24 cellular contexts compared by ENCODE assay signal in genomic region chr2:240387325-240387668, GRCh38. TPM values are rescaled to one million over a fixed set of nuclear protein-coding genes. Genes with fewer than 3 reads are reported as not detected.
A peak's percentile ranks its signal among the peaks of the same experiment; 100 is the strongest.
DNase-seq lines count a peak whose midpoint lies in the region; ATAC-seq and TF ChIP-seq lines count a peak whose summit lies in the region.
"Had no signal": no experiment of that assay in that cellular context is flagged by ENCODE, and none has a peak within 500 bp of the region (broad histone marks: within the 10 kb centered on the region; RNA-seq: fewer than 3 reads in every experiment).

No MANE protein-coding gene starts in this region.

- ATAC-seq in HCT116 (no peak), GM21381 (IDR thresholded peaks at IDR 0.05; ENCODE audit: unreplicated experiment) (no peak), GM19452 (IDR thresholded peaks at IDR 0.05; ENCODE audit: unreplicated experiment) (no peak)
- ATAC-seq: natural killer cell had no signal

- H4K20me1 ChIP-seq in HCT116 (ENCODE audit: insufficient read depth) = no peaks in the 10 kb centered on the region
- H4K20me1 ChIP-seq: BLaER1 treated with 17β-estradiol and CSF1 and Interleukin-3, amounts not matched to agents 10 nM and 100 nM had no signal

- intact Hi-C loops in HCT116 (cut with micrococcal nuclease) = loop anchor here (1.0 kb wide), 1 partner anchor 48 kb away; the partner anchor contains the start of gene GPC1

- H2AFZ ChIP-seq in HCT116 (ENCODE audit: low read depth, low read length, poor library complexity, severe bottlenecking) = peak overlapping the region; percentile 65

- H3K27me3 Mint-ChIP-seq in glutamatergic neuron (ENCODE audit: unreplicated experiment) = peaks cover 1% of the 10 kb centered on the region

- H3K27me3 ChIP-seq in HCT116 (ENCODE audit: insufficient read depth, low read length) = no peaks in the 10 kb centered on the region
- no peaks in the 10 kb centered on the region for H3K27me3 ChIP-seq in skeletal muscle tissue (ENCODE audit: control insufficient read depth in 3 of 3, insufficient read depth in 3 of 3, low read length in 3 of 3)
- H3K27me3 ChIP-seq: BLaER1 treated with 17β-estradiol and CSF1 and Interleukin-3, amounts not matched to agents 10 nM and 100 nM; Peyer's patch; tibial nerve had no signal

- no peak for TF ChIP-seq RAD21 in HCT116 (IDR thresholded peaks at IDR 0.05; ENCODE audit: low read depth)

- H3K27ac ChIP-seq in HCT116 (ENCODE audit: low read depth, low read length) = no peak overlapping the region; the same call in 1 of the 2 replicates
- peak overlapping the region; percentile 25 for H3K27ac ChIP-seq in skeletal muscle tissue (ENCODE audit: low read depth, low read length)

- H3K36me3 ChIP-seq in HCT116 (ENCODE audit: control insufficient read depth in 1 of 2, insufficient read depth in 2 of 2, low read length in 2 of 2) (no peaks in the 10 kb centered on the region), skeletal muscle tissue (ENCODE audit: control insufficient read depth in 3 of 3, insufficient read depth in 3 of 3, low read length in 3 of 3) (no peaks in the 10 kb centered on the region)
- H3K36me3 ChIP-seq: BLaER1 treated with 17β-estradiol and CSF1 and Interleukin-3, amounts not matched to agents 10 nM and 100 nM; Peyer's patch; spleen; tibial nerve had no signal

- no TSS peak for BruUV-seq in HCT116 (replicated peaks; lab: Mats Ljungman, UMichigan)

- no peak overlapping the region for H3K4me3 Mint-ChIP-seq in glutamatergic neuron (ENCODE audit: unreplicated experiment)
- H3K4me3 Mint-ChIP-seq: activated T-helper 1 cell treated with anti-CD3 and anti-CD28 coated beads, Interleukin-12 subunit alpha, Interleukin-12 subunit beta, Interleukin-2, Interleukin-4 antibody, amounts not matched to agents 30 ng/mL and 10 ng/mL and 1 ng/mL, durations not matched to agents 14 hours and 24 hours and 36 hours; central memory CD8-positive, alpha-beta T cell; natural killer cell had no signal

- no peak overlapping the region for H3K27ac Mint-ChIP-seq in glutamatergic neuron (ENCODE audit: unreplicated experiment)
- H3K27ac Mint-ChIP-seq: activated T-helper 1 cell treated with anti-CD3 and anti-CD28 coated beads, Interleukin-12 subunit alpha, Interleukin-12 subunit beta, Interleukin-2, Interleukin-4 antibody, amounts not matched to agents 30 ng/mL and 10 ng/mL and 1 ng/mL, durations not matched to agents 14 hours and 24 hours and 36 hours; IgD-negative memory B cell; natural killer cell had no signal

- H3K9me3 ChIP-seq in HCT116 (ENCODE audit: control insufficient read depth in 1 of 2, insufficient read depth in 1 of 2, low read depth in 1 of 2, low read length in 2 of 2) (no peaks in the 10 kb centered on the region), skeletal muscle tissue (ENCODE audit: control insufficient read depth in 3 of 3, low read length in 3 of 3) (no peaks in the 10 kb centered on the region)
- H3K9me3 ChIP-seq: BLaER1 treated with 17β-estradiol and CSF1 and Interleukin-3, amounts not matched to agents 10 nM and 100 nM; Caco-2; Peyer's patch; spleen; tibial nerve had no signal

- no peaks in the 10 kb centered on the region for H3K79me2 ChIP-seq in HCT116 (ENCODE audit: insufficient read depth, low read length)

- no peaks in the 10 kb centered on the region for H3K9me2 ChIP-seq in HCT116 (ENCODE audit: insufficient read depth)

- peak overlapping the region; percentile 90 for H3K4me2 ChIP-seq in HCT116 (ENCODE audit: low read length)

- POLR2A ChIA-PET in HCT116 (lab: Charles Lee) = no interaction called here

- peaks cover 1% of the 10 kb centered on the region for H3K9me3 Mint-ChIP-seq in glutamatergic neuron (ENCODE audit: unreplicated experiment)
- H3K9me3 Mint-ChIP-seq: activated T-helper 1 cell treated with anti-CD3 and anti-CD28 coated beads, Interleukin-12 subunit alpha, Interleukin-12 subunit beta, Interleukin-2, Interleukin-4 antibody, amounts not matched to agents 30 ng/mL and 10 ng/mL and 1 ng/mL, durations not matched to agents 14 hours and 24 hours and 36 hours; central memory CD8-positive, alpha-beta T cell; IgD-negative memory B cell; natural killer cell had no signal

- TF ChIP-seq CTCF in HCT116 (IDR thresholded peaks at IDR 0.05 in 2 of 3, conservative IDR thresholded peaks at IDR 0.05 in 1 of 3; ENCODE audit: borderline replicate concordance in 1 of 3, insufficient read depth in 1 of 3, low read depth in 2 of 3, low read length in 2 of 3) = no peak
- no peak for TF ChIP-seq CTCF in WI38 (IDR thresholded peaks at IDR 0.05; ENCODE audit: low read depth, low read length)
- TF ChIP-seq CTCF in glutamatergic neuron (IDR thresholded peaks at IDR 0.05; ENCODE audit: partially characterized antibody, unreplicated experiment) = no peak

- RAD21 ChIA-PET in HCT116 (lab: Charles Lee; ENCODE audit: low non-redundant PET in 1 of 2, low total read pairs in 2 of 2, uncharacterized antibody in 2 of 2, unreplicated experiment in 2 of 2) = interaction anchor here in 1 of 2 experiments (1.1 kb wide), 1 partner anchor 45 kb away, joined by 4 read pairs; no protein-coding TSS in a partner anchor

- peaks cover 21 to 39% of the 10 kb centered on the region in 2 experiments for H3K4me1 ChIP-seq in HCT116 (ENCODE audit: control insufficient read depth in 1 of 2, insufficient read depth in 2 of 2, low read length in 2 of 2)
- H3K4me1 ChIP-seq in skeletal muscle tissue (ENCODE audit: control insufficient read depth in 3 of 3, insufficient read depth in 3 of 3, low read length in 3 of 3) = peaks cover 20 to 55% (median 46%) of the 10 kb centered on the region in 3 donors
- H3K4me1 ChIP-seq: Caco-2, Peyer's patch had no signal

- no peak for TF ChIP-seq POLR2A in HCT116 (IDR thresholded peaks at IDR 0.05; ENCODE audit: borderline replicate concordance, extremely low read depth, insufficient read depth, insufficient read length)

- no peaks in the 10 kb centered on the region for H3K36me3 Mint-ChIP-seq in glutamatergic neuron (ENCODE audit: unreplicated experiment)
- H3K36me3 Mint-ChIP-seq: IgD-negative memory B cell, natural killer cell had no signal

- no peak for DNase-seq in HCT116 (ENCODE audit: low read depth, low spot score)
- DNase-seq in glutamatergic neuron = peak; percentile 7
- no peak for DNase-seq in NCI-H1105 treated with DMSO at 0.1 percent for 48 hours (lab: John Stamatoyannopoulos, UW)
- no peak for DNase-seq in activated T-cell treated with anti-CD3 and anti-CD28 coated beads, Interleukin-2, amount 50 U/mL, for 48 hours
- DNase-seq: activated CD4-positive, alpha-beta T cell treated with anti-CD3 and anti-CD28 coated beads, Interleukin-2, amount 50 U/mL, for 48 hours; activated naive CD4-positive, alpha-beta T cell treated with anti-CD3 and anti-CD28 coated beads, Interleukin-2, amount 50 U/mL, for 16 hours; Caco-2; DND-41; natural killer cell; NCI-H1092; NCI-H187; NCI-H2227 treated with DMSO at 0.1 percent for 48 hours; NCI-H526 treated with DMSO at 0.1 percent for 48 hours had no signal

- peak overlapping the region; percentile 55 for H3K9ac ChIP-seq in HCT116 (ENCODE audit: low read length)
- H3K9ac ChIP-seq in skeletal muscle tissue (ENCODE audit: low read depth in 1 of 3, low read length in 3 of 3) = peak overlapping the region in 1 of 3 donors; percentile 40
- H3K9ac ChIP-seq: BLaER1 treated with 17β-estradiol and CSF1 and Interleukin-3, amounts not matched to agents 10 nM and 100 nM had no signal

- H3K4me3 ChIP-seq in HCT116 (replicated peaks in 1 of 2; ENCODE audit: low read depth in 1 of 2, low read length in 2 of 2) = peak overlapping the region; percentile 6 to 44; a peak in 2 of 4 replicates
- peak overlapping the region; percentile 44 for H3K4me3 ChIP-seq in WI38 (ENCODE audit: low read depth, low read length)
- peak overlapping the region in 2 of 3 donors; percentile 1 to 42 for H3K4me3 ChIP-seq in skeletal muscle tissue (ENCODE audit: low read length in 3 of 3)
- H3K4me3 ChIP-seq: BLaER1 treated with 17β-estradiol and CSF1 and Interleukin-3, amounts not matched to agents 10 nM and 100 nM; Peyer's patch; spleen; tibial nerve had no signal

- CTCF ChIA-PET in HCT116 (lab: Charles Lee) = interaction anchor here (1.1 kb wide), 1 partner anchor 17 kb away, joined by 3 read pairs; no protein-coding TSS in a partner anchor

- no peaks in the 10 kb centered on the region for H3K4me1 Mint-ChIP-seq in glutamatergic neuron (ENCODE audit: low read depth, unreplicated experiment)
- H3K4me1 Mint-ChIP-seq: central memory CD8-positive, alpha-beta T cell; IgD-negative memory B cell had no signal

TF ChIP-seq in HCT116, 20 proteins besides CTCF, POLR2A, EP300 and RAD21:
- no peak for TF ChIP-seq MAX (IDR thresholded peaks at IDR 0.05)
- TF ChIP-seq SIN3A (IDR thresholded peaks at IDR 0.05; ENCODE audit: low read depth) = no peak
- no peak for TF ChIP-seq EGR1 (IDR thresholded peaks at IDR 0.05; ENCODE audit: low read depth)

RNA-seq across cellular contexts. Expression of gene GPC1, which starts 48.2 kb away (rescaled TPM):
- total RNA-seq in HCT116 (2021; ENCODE audit: unreplicated experiment) = 79.1 TPM
- polyA plus RNA-seq in HCT116 (2012) = 53.8 and 67.7 TPM in 2 replicates
- 155 TPM for total RNA-seq in glutamatergic neuron (ENCODE audit: unreplicated experiment)
- total RNA-seq in skeletal muscle tissue = 36.0 TPM
